8 cellular contexts compared by ENCODE assay signal in the genomic region with DNA sequence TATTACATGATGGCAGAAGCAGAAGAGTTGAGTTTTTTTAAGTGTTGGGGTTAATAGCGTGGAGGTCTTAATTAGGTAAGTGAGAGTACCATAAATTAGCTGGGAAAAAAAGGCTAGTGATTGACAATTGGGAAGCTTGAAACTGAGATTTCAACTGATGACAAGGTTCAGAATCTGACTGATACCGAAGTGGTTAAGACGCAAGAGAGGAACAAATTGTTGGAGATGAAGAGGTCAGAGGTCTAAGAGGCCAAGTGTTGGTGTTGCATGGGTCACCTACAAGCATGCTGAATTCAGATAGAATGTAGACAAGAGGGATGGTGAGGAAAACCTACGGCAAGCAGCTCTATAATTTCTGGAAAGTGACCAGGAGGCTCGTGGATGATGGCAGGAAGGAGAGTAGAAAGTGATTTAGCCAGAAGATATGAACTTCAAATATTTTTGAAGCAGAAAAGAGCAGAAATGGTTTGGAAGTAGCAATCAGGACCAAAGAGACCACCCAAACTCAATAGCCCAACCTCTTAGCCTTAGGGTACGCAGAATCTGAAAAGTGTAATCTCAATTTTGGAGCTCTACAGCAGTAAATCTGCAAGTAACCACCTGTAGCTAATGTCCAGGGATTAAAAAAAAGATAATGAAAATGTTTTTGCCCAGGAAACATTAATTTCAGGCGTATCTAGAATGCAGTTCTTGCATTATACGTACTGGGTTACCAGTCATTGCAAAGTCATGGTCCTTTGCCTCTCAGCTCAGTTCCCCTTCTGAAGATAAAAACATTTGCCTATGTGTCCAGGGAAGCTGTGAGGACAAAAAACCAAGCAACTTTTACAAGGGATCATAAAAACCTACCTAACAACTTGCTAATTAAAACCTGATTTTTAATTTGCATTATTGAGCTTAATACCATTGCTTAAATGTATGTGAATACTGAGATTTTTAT. TPM values are rescaled to one million over a fixed set of nuclear protein-coding genes. Genes with fewer than 3 reads are reported as not detected.
DNase-seq lines count a peak whose midpoint lies in the region; ATAC-seq, FAIRE-seq and TF ChIP-seq lines count a peak whose summit lies in the region.
"Had no signal": no experiment of that assay in that cellular context is flagged by ENCODE, and none has a peak within 500 bp of the region (broad histone marks: within the 10 kb centered on the region; RNA-seq: fewer than 3 reads in every experiment).

No MANE protein-coding gene starts in this region.

- FAIRE-seq in GM18507 (lab: Jason Lieb, UNC) (peak; percentile 56), urothelium cell line (lab: Jason Lieb, UNC) (no peak)

- H3K27me3 ChIP-seq in ectodermal cell (ENCODE audit: control insufficient read depth, insufficient read depth, low read length, poor library complexity, severe bottlenecking) (no peaks in the 10 kb centered on the region), psoas muscle (ENCODE audit: insufficient read depth in 3 of 3, low read length in 2 of 3) (no peaks in the 10 kb centered on the region)

- intact Hi-C loops in psoas muscle (cut with DNase I) = loop anchor here in 1 of 2 donors (2.0 to 10.0 kb wide), 2 partner anchors 23 to 89 kb away; no protein-coding TSS in a partner anchor

- WGBS in ectodermal cell, 2 experiments = 88 to 90% methylated on average over 8 of the region's 8 CpGs
- WGBS in psoas muscle, 3 donors = 76 to 83% (median 80%) methylated on average over 8 of the region's 8 CpGs

- H3K4me3 ChIP-seq in ectodermal cell (ENCODE audit: insufficient read depth, low read depth, low read length) (peak overlapping the region; percentile 86), psoas muscle (peak overlapping the region; percentile 96)

- DNase-seq in GM18507 (ENCODE audit: extremely low spot score, insufficient read length, low read depth) (no peak), NOMO-1 treated with dmso at 0.1 percent for 144 hours (lab: John Stamatoyannopoulos, UW; ENCODE audit: unreplicated experiment) (peak; percentile 9), psoas muscle (no peak), urothelium cell line (ENCODE audit: low spot score) (no peak), NCI-H187 (lab: John Stamatoyannopoulos, UW) (no peak), NCI-H82 treated with DMSO at 0.1 percent for 48 hours (lab: John Stamatoyannopoulos, UW; ENCODE audit: unreplicated experiment) (no peak)
- DNase-seq: nucleus accumbens had no signal

- TF ChIP-seq CTCF in psoas muscle (IDR thresholded peaks at IDR 0.05) = no peak

- H3K27ac ChIP-seq in ectodermal cell (ENCODE audit: insufficient read depth, low read depth, low read length, poor library complexity, severe bottlenecking) (no peak overlapping the region), psoas muscle (peak overlapping the region; percentile 88)

- H3K9me3 ChIP-seq in ectodermal cell (ENCODE audit: control insufficient read depth, low read length) = no peaks in the 10 kb centered on the region
- no peaks in the 10 kb centered on the region for H3K9me3 ChIP-seq in psoas muscle

- H3K4me1 ChIP-seq in ectodermal cell (ENCODE audit: control insufficient read depth, insufficient read depth, low read length) (peaks cover 8% of the 10 kb centered on the region), psoas muscle (peaks cover 16% of the 10 kb centered on the region)

- H3K36me3 ChIP-seq in ectodermal cell (ENCODE audit: control insufficient read depth, insufficient read depth, low read length) (no peaks in the 10 kb centered on the region), psoas muscle (ENCODE audit: insufficient read depth in 1 of 2, low read depth in 1 of 2) (no peaks in the 10 kb centered on the region)

- no peak for ATAC-seq in psoas muscle

RNA-seq across cellular contexts. Expression of gene TMPO, which starts 1.7 kb away (rescaled TPM):
- 208 TPM for polyA plus RNA-seq in ectodermal cell (2013, experiment 1 of 4)
- polyA plus RNA-seq in ectodermal cell (2013, experiment 2 of 4) = 212 TPM
- polyA plus RNA-seq in ectodermal cell (2013, experiment 3 of 4) = 175 TPM
- polyA plus RNA-seq in ectodermal cell (2013, experiment 4 of 4) = 177 TPM
- 10 to 100 TPM in 2 of 4 donors, 1 to 10 TPM in 2; 9.1 to 15.9 (median 10.8) TPM for total RNA-seq in psoas muscle
- polyA plus RNA-seq in psoas muscle = 10 to 100 TPM in 1 of 3 donors, 1 to 10 TPM in 2; 5.9 to 13.1 (median 7.9) TPM
